In the genomic region with DNA sequence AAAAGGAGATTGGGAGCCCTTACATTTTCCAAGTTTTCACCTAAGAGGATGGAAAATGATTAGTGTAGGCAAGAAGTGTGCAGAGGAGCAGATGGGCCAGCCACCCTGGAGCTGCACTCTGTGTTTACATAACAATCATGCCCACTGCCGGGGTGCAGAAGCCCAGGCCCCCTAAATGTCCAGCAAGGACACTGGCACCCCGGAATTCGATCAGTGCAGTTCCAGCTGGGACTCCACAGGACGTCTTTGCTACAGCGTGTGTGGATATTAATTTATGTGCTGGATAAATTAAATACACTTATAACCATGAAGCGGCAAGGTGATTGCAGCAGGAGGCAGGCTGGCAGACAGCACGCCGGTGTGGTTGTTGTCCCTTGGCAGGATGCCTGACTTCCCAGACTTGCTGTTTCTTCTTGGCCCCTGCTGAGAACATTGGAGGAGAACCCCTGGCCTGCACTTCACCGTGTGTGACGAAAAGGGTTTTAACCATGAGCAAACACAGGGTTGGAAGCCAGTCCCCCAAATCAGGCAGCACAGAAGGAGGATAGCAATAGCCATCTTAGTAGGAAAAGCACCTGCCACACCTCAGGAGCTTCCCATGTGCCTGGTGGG, we compare ENCODE assay signal across 1 cellular context.
TF ChIP-seq lines count a peak whose summit lies in the region.

No MANE protein-coding gene starts in this region.

TF ChIP-seq in GM23338, 12 proteins besides CTCF, POLR2A, EP300 and RAD21 (continued from another document):
- TF ChIP-seq, protein P1, sequence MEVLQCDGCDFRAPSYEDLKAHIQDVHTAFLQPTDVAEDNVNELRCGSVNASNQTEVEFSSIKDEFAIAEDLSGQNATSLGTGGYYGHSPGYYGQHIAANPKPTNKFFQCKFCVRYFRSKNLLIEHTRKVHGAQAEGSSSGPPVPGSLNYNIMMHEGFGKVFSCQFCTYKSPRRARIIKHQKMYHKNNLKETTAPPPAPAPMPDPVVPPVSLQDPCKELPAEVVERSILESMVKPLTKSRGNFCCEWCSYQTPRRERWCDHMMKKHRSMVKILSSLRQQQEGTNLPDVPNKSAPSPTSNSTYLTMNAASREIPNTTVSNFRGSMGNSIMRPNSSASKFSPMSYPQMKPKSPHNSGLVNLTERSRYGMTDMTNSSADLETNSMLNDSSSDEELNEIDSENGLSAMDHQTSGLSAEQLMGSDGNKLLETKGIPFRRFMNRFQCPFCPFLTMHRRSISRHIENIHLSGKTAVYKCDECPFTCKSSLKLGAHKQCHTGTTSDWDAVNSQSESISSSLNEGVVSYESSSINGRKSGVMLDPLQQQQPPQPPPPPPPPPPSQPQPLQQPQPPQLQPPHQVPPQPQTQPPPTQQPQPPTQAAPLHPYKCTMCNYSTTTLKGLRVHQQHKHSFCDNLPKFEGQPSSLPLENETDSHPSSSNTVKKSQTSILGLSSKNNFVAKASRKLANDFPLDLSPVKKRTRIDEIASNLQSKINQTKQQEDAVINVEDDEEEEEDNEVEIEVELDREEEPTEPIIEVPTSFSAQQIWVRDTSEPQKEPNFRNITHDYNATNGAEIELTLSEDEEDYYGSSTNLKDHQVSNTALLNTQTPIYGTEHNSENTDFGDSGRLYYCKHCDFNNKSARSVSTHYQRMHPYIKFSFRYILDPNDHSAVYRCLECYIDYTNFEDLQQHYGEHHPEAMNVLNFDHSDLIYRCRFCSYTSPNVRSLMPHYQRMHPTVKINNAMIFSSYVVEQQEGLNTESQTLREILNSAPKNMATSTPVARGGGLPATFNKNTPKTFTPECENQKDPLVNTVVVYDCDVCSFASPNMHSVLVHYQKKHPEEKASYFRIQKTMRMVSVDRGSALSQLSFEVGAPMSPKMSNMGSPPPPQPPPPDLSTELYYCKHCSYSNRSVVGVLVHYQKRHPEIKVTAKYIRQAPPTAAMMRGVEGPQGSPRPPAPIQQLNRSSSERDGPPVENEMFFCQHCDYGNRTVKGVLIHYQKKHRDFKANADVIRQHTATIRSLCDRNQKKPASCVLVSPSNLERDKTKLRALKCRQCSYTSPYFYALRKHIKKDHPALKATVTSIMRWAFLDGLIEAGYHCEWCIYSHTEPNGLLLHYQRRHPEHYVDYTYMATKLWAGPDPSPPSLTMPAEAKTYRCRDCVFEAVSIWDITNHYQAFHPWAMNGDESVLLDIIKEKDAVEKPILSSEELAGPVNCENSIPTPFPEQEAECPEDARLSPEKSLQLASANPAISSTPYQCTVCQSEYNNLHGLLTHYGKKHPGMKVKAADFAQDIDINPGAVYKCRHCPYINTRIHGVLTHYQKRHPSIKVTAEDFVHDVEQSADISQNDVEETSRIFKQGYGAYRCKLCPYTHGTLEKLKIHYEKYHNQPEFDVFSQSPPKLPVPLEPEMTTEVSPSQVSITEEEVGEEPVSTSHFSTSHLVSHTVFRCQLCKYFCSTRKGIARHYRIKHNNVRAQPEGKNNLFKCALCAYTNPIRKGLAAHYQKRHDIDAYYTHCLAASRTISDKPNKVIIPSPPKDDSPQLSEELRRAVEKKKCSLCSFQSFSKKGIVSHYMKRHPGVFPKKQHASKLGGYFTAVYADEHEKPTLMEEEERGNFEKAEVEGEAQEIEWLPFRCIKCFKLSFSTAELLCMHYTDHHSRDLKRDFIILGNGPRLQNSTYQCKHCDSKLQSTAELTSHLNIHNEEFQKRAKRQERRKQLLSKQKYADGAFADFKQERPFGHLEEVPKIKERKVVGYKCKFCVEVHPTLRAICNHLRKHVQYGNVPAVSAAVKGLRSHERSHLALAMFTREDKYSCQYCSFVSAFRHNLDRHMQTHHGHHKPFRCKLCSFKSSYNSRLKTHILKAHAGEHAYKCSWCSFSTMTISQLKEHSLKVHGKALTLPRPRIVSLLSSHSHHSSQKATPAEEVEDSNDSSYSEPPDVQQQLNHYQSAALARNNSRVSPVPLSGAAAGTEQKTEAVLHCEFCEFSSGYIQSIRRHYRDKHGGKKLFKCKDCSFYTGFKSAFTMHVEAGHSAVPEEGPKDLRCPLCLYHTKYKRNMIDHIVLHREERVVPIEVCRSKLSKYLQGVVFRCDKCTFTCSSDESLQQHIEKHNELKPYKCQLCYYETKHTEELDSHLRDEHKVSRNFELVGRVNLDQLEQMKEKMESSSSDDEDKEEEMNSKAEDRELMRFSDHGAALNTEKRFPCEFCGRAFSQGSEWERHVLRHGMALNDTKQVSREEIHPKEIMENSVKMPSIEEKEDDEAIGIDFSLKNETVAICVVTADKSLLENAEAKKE (CRISPR knock-in tag; IDR thresholded peaks at IDR 0.05), result no peak
- TF ChIP-seq ZNF331 (CRISPR knock-in tag; IDR thresholded peaks at IDR 0.05; ENCODE audit: low read depth) (no peak), EZH2phosphoT487 (IDR thresholded peaks at IDR 0.05; ENCODE audit: unreplicated experiment) (no peak)
- TF ChIP-seq, protein P2, sequence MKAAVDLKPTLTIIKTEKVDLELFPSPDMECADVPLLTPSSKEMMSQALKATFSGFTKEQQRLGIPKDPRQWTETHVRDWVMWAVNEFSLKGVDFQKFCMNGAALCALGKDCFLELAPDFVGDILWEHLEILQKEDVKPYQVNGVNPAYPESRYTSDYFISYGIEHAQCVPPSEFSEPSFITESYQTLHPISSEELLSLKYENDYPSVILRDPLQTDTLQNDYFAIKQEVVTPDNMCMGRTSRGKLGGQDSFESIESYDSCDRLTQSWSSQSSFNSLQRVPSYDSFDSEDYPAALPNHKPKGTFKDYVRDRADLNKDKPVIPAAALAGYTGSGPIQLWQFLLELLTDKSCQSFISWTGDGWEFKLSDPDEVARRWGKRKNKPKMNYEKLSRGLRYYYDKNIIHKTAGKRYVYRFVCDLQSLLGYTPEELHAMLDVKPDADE (IDR thresholded peaks at IDR 0.05), result no peak
